8 cellular contexts compared by ENCODE assay signal in the genomic region with DNA sequence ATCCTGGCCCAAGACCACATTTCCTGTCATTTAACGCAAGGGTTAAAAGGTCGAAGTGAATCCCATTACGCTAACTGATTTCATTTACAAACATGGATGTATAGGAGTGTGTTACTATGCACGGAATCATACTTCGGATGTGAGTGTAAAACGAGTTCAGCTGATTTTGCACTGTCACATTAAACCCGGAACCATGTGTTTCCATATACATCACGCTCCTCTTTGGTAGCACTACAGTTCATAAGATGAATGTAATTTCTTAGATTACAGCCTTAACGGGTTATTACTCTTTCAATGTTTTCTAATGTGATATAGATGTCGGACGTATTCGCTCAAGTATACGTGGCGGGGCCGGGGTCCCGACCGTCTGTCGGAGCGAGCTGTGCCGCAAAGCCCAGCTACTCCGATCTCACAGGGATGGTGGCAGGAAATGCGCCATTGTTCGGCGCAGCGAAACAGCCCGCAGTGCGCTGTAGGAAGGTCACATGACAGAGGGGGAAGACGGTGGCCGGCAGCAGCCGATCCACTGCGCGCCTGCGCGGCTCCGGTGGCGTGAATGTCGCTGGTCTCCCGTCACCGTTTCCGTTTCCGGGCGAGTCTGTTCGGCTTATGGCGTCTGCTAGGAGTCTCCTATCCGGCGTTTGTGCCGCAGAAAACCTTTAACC.
DNase-seq lines count a peak whose midpoint lies in the region; ATAC-seq and TF ChIP-seq lines count a peak whose summit lies in the region.

No MANE protein-coding gene starts in this region.

- no peaks in the 10 kb centered on the region for H3K79me2 ChIP-seq in MM.1S (ENCODE audit: low read length)

- no peak overlapping the region for H3K4me2 ChIP-seq in MM.1S (ENCODE audit: low read depth, low read length)

- peak; percentile 75 for ATAC-seq in left lobe of liver
- no peak for ATAC-seq in HG03108 (IDR thresholded peaks at IDR 0.05; ENCODE audit: unreplicated experiment)

- H4K20me1 ChIP-seq in MM.1S (ENCODE audit: insufficient read depth, low read length): no peaks in the 10 kb centered on the region

- no peaks in the 10 kb centered on the region for H3K36me3 ChIP-seq in HUES64 (ENCODE audit: insufficient read depth, low read length)
- no peaks in the 10 kb centered on the region for H3K36me3 ChIP-seq in MM.1S (replicated peaks; ENCODE audit: insufficient read depth, low read length)

- H3K9ac ChIP-seq in HUES64 (ENCODE audit: low read depth, low read length) (peak overlapping the region; percentile 91), MM.1S (ENCODE audit: low read length) (no peak overlapping the region)

- intact Hi-C loops in dorsolateral prefrontal cortex (cut with DNase I): loop anchor here in 1 of 2 donors (5.0 kb wide), 1 partner anchor 664 kb away; a partner anchor contains a TSS

- no peaks in the 10 kb centered on the region for H3F3A ChIP-seq in MM.1S (ENCODE audit: insufficient read depth, low read length)

- in situ Hi-C loops in ACHN (cut with HindIII; ENCODE audit: low pct_ligation_motif_present, low pct_unique_long_range_greater_than_20kb, low sequenced_read_pairs): no loop called here

- H3K4me1 ChIP-seq in HUES64 (ENCODE audit: insufficient read depth, low read length) (peaks cover 12% of the 10 kb centered on the region), MM.1S (ENCODE audit: low read length) (no peaks in the 10 kb centered on the region)

- no peaks in the 10 kb centered on the region for H3K9me2 ChIP-seq in MM.1S (replicated peaks; ENCODE audit: insufficient read depth, low read length)

- TF ChIP-seq CTCF in dorsolateral prefrontal cortex (IDR thresholded peaks at IDR 0.05 in 54 of 56, conservative IDR thresholded peaks at IDR 0.05 in 2 of 56; ENCODE audit: low read depth in 1 of 56, partially characterized antibody in 56 of 56) (peak in 4 of 56 donors; percentile 13 to 17 (median 16)), MM.1S (IDR thresholded peaks at IDR 0.05; ENCODE audit: low read length) (no peak)

- DNase-seq in ACHN (peak; percentile 85), dorsolateral prefrontal cortex (peak; percentile 50 to 83 (median 75)), left lobe of liver (ENCODE audit: low spot score) (peak; percentile 67), MM.1S (no peak)
- peak; percentile 45 to 56 for DNase-seq in activated CD4-positive, alpha-beta T cell treated with anti-CD3 and anti-CD28 coated beads, Interleukin-2, amount 50 U/mL, for 48 hours
- peak; percentile 56 to 67 for DNase-seq in stimulated activated CD4-positive, alpha-beta T cell treated with anti-CD3 and anti-CD28 coated beads, Interleukin-2, amount 100 ng/mL, for 24 hours

- H3K4me3 ChIP-seq in HUES64 (ENCODE audit: low read length) (peak overlapping the region; percentile 60), dorsolateral prefrontal cortex (peak overlapping the region; percentile 21 to 73 (median 54)), MM.1S (ENCODE audit: low read length) (no peak overlapping the region)

- H2AFZ ChIP-seq in MM.1S (ENCODE audit: low read length): no peak overlapping the region

- H3K9me3 ChIP-seq in HUES64 (ENCODE audit: insufficient read depth, low read depth, low read length) (peaks cover 35% of the 10 kb centered on the region), MM.1S (replicated peaks; ENCODE audit: insufficient read depth, low read length) (no peaks in the 10 kb centered on the region)

- H3K27me3 ChIP-seq in HUES64 (ENCODE audit: insufficient read depth, low read length) (no peaks in the 10 kb centered on the region), dorsolateral prefrontal cortex (peaks cover 0 to 51% (median 2%) of the 10 kb centered on the region in 45 donors), MM.1S (replicated peaks; ENCODE audit: insufficient read depth, low read length) (no peaks in the 10 kb centered on the region)

- WGBS in HUES64: 53% methylated on average over 47 of the region's 47 CpGs

- H3K27ac ChIP-seq in HUES64 (ENCODE audit: low read depth, low read length): peak overlapping the region; percentile 94
- H3K27ac ChIP-seq in dorsolateral prefrontal cortex: peak overlapping the region in 37 of 59 donors; percentile 11 to 83 (median 54)
- H3K27ac ChIP-seq in MM.1S (ENCODE audit: low read length): no peak overlapping the region
